1 cellular context compared by ENCODE assay signal in the genomic region with DNA sequence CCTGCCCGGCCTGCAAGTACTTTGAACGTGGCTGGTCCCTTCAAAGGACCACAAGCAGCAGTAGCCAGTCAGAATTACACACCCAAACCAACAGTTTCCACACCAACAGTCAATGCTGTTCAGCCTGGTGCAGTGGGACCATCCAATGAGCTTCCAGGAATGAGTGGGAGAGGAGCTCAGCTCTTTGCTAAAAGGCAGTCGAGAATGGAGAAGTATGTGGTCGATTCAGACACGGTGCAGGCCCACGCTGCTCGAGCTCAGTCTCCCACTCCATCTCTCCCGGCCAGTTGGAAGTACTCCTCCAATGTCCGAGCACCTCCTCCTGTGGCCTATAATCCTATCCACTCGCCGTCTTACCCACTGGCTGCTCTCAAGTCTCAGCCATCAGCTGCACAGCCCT.
TF ChIP-seq lines count a peak whose summit lies in the region.

No MANE protein-coding gene starts in this region.

TF ChIP-seq in IMR-90, 13 proteins besides CTCF, POLR2A, EP300 and RAD21:
- TF ChIP-seq NFE2L2 (IDR thresholded peaks at IDR 0.05; ENCODE audit: low read depth, low read length): no peak
- TF ChIP-seq, protein P1, sequence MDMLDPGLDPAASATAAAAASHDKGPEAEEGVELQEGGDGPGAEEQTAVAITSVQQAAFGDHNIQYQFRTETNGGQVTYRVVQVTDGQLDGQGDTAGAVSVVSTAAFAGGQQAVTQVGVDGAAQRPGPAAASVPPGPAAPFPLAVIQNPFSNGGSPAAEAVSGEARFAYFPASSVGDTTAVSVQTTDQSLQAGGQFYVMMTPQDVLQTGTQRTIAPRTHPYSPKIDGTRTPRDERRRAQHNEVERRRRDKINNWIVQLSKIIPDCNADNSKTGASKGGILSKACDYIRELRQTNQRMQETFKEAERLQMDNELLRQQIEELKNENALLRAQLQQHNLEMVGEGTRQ (IDR thresholded peaks at IDR 0.05; ENCODE audit: low read depth, low read length): no peak
- no peak for TF ChIP-seq BHLHE40 (IDR thresholded peaks at IDR 0.05; ENCODE audit: low read depth, low read length)
- TF ChIP-seq RFX5 (IDR thresholded peaks at IDR 0.05; ENCODE audit: low read depth, low read length): no peak
- TF ChIP-seq RCOR1 (IDR thresholded peaks at IDR 0.05; ENCODE audit: insufficient replicate concordance, low read length): no peak
